In genomic region chr4:85939595-85939994, GRCh38 we compare ENCODE assay signal across 18 cellular contexts.
"Had no signal": no experiment of that assay in that cellular context is flagged by ENCODE, and none has a peak within 500 bp of the region (broad histone marks: within the 10 kb centered on the region; RNA-seq: fewer than 3 reads in every experiment).

No MANE protein-coding gene starts in this region.

- H3K4me1 ChIP-seq: gastrocnemius medialis, left ventricle myocardium inferior, tibial nerve had no signal

- H3K4me3 Mint-ChIP-seq: activated CD8-positive, alpha-beta memory T cell treated with anti-CD3 and anti-CD28 coated beads, Interleukin-2, amount 10 ng/mL, durations not matched to agents 7 days and 5 days; activated T-cell treated with anti-CD3 and anti-CD28 coated beads, Interleukin-2, amount 50 U/mL, for 24 hours; brain; dendritic cell treated with granulocyte-macrophage colony-stimulating factor and Interleukin-4, amounts not matched to agents 40 ng/mL and 50 ng/mL, for 4 days had no signal

- H3K27ac ChIP-seq: gastrocnemius medialis, heart right ventricle, left ventricle myocardium inferior, right atrium auricular region, tibial nerve had no signal

- H3K27me3 ChIP-seq: gastrocnemius medialis, heart right ventricle, right atrium auricular region, tibial nerve had no signal

- H3K27me3 Mint-ChIP-seq: activated CD8-positive, alpha-beta memory T cell treated with anti-CD3 and anti-CD28 coated beads, Interleukin-2, amount 10 ng/mL, durations not matched to agents 7 days and 5 days; activated T-cell treated with anti-CD3 and anti-CD28 coated beads, Interleukin-2, amount 50 U/mL, for 24 hours; brain; dendritic cell treated with granulocyte-macrophage colony-stimulating factor and Interleukin-4, amounts not matched to agents 40 ng/mL and 50 ng/mL, for 4 days had no signal

- H3K36me3 ChIP-seq: gastrocnemius medialis, heart right ventricle, right atrium auricular region had no signal

- H3K27ac Mint-ChIP-seq: activated CD8-positive, alpha-beta memory T cell treated with anti-CD3 and anti-CD28 coated beads, Interleukin-2, amount 10 ng/mL, durations not matched to agents 7 days and 5 days; activated naive CD4-positive, alpha-beta T cell treated with anti-CD3 and anti-CD28 coated beads, Interleukin-2, amount 50 U/mL, for 72 hours; activated T-cell treated with anti-CD3 and anti-CD28 coated beads, Interleukin-2, amount 50 U/mL, for 24 hours; brain; dendritic cell treated with granulocyte-macrophage colony-stimulating factor and Interleukin-4, amounts not matched to agents 40 ng/mL and 50 ng/mL, for 4 days had no signal

- H3K9me3 Mint-ChIP-seq: dendritic cell treated with granulocyte-macrophage colony-stimulating factor and Interleukin-4, amounts not matched to agents 40 ng/mL and 50 ng/mL, for 4 days had no signal

- ATAC-seq: activated CD4-positive, CD25-positive, alpha-beta regulatory T cell treated with anti-CD3 and anti-CD28 coated beads, Interleukin-2, amount 50 U/mL, for 24 hours; activated CD8-positive, alpha-beta memory T cell treated with anti-CD3 and anti-CD28 coated beads, Interleukin-2, amount 10 ng/mL, durations not matched to agents 7 days and 5 days; activated naive CD4-positive, alpha-beta T cell treated with anti-CD3 and anti-CD28 coated beads, Interleukin-2, amount 50 U/mL, for 72 hours; esophagus mucosa; gastrocnemius medialis; heart right ventricle had no signal

- DNase-seq: activated CD4-positive, alpha-beta T cell treated with anti-CD3 and anti-CD28 coated beads, Interleukin-2, amount 50 U/mL, for 48 hours; activated CD8-positive, alpha-beta memory T cell treated with anti-CD3 and anti-CD28 coated beads, Interleukin-2, amount 10 ng/mL, durations not matched to agents 7 days and 5 days; activated effector memory CD4-positive, alpha-beta T cell treated with anti-CD3 and anti-CD28 coated beads, Interleukin-2, amount 50 U/mL, for 16 hours; activated T-cell treated with anti-CD3 and anti-CD28 coated beads, Interleukin-2, amount 50 U/mL, for 24 hours; amygdala; gastrocnemius medialis; heart right ventricle; islet precursor cell; left ventricle myocardium inferior; small intestine; T-helper 2 cell had no signal

- H3K36me3 Mint-ChIP-seq: activated CD8-positive, alpha-beta memory T cell treated with anti-CD3 and anti-CD28 coated beads, Interleukin-2, amount 10 ng/mL, durations not matched to agents 7 days and 5 days; activated naive CD4-positive, alpha-beta T cell treated with anti-CD3 and anti-CD28 coated beads, Interleukin-2, amount 50 U/mL, for 72 hours had no signal

- H3K4me3 ChIP-seq: gastrocnemius medialis, heart right ventricle, left ventricle myocardium inferior, right atrium auricular region, tibial nerve had no signal

- H3K4me1 Mint-ChIP-seq: activated CD8-positive, alpha-beta memory T cell treated with anti-CD3 and anti-CD28 coated beads, Interleukin-2, amount 10 ng/mL, durations not matched to agents 7 days and 5 days; brain had no signal
